Comparison of ENCODE assay signal across 20 cellular contexts in the genomic region with DNA sequence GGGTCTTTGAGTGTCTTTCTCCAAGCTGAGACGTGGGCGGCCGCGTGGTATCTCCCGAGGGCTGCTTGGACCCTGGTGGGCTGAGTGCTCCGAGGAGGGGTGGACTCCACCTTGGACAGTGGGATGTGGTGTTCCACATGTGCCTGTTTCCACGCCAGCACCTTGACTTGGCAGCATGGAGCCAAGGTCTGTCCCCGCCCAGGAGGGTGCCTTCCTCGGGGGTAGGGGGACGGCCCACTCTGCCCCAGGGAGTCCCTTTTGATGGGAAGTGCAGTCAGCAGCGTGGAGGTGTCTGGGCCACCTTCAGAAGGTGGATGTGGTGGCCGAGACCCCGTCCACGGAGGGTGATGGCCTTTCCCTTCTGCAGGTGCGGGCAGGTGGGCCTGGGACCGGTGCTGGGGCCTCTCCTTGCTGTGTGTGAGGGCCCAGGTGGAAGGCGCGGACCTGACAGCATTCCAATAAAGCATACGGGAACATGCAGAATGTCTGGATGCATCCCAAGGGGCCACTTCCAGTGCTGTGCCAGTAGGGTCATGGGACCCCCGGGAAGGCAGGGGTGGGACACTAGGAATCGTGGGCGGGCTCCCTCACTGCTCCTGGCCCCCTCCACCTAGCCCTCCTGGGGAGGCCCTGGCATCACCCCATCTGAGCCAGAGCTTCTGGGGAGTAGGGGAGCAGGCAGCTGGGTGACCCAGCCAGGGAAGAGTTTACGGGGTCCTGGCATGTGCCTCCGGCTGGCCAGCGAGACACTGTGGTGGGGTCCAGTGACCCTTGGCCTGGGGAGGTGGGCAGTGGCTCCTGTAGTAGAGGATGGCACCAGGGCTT. TPM values are rescaled to one million over a fixed set of nuclear protein-coding genes. Genes with fewer than 3 reads are reported as not detected.
DNase-seq lines count a peak whose midpoint lies in the region; ATAC-seq, FAIRE-seq and TF ChIP-seq lines count a peak whose summit lies in the region.
"Had no signal": no experiment of that assay in that cellular context is flagged by ENCODE, and none has a peak within 500 bp of the region (broad histone marks: within the 10 kb centered on the region; RNA-seq: fewer than 3 reads in every experiment).

No MANE protein-coding gene starts in this region.

- H3K79me2 ChIP-seq in HCT116 (ENCODE audit: insufficient read depth, low read length) (no peaks in the 10 kb centered on the region), GM12878 (ENCODE audit: control insufficient read depth, insufficient read depth, low read length) (no peaks in the 10 kb centered on the region)

- BruUV-seq in HCT116 (replicated peaks; lab: Mats Ljungman, UMichigan): TSS peak; percentile 37
- no TSS peak for BruUV-seq in GM12878 (replicated peaks; lab: Mats Ljungman, UMichigan)

- H3K9ac ChIP-seq in HCT116 (ENCODE audit: low read length) (no peak overlapping the region), GM12878 (ENCODE audit: control insufficient read depth, insufficient read depth, low read length) (no peak overlapping the region)
- H3K9ac ChIP-seq: GM23248, KMS-11 had no signal

- H3K4me3 Mint-ChIP-seq in stimulated activated naive B cell treated with anti-CD40 and anti-IgM and Interleukin-4, amounts not matched to agents 10 μg/mL and 1 μg/mL and 100 μg/mL, for 72 hours: no peak overlapping the region
- H3K4me3 Mint-ChIP-seq: CD4-positive, alpha-beta memory T cell had no signal

- ATAC-seq in right cardiac atrium (no peak), Right ventricle myocardium superior (ENCODE audit: poor library complexity) (no peak), HCT116 (no peak), GM12878 (no peak), GM19452 (IDR thresholded peaks at IDR 0.05; ENCODE audit: unreplicated experiment) (no peak), GM19395 (IDR thresholded peaks at IDR 0.05; ENCODE audit: unreplicated experiment) (no peak)
- no peak for ATAC-seq in stimulated activated naive B cell treated with anti-CD40 and anti-IgM and Interleukin-4, amounts not matched to agents 10 μg/mL and 1 μg/mL and 100 μg/mL, for 72 hours (replicated peaks)

- no peaks in the 10 kb centered on the region for H3K9me2 ChIP-seq in HCT116 (ENCODE audit: insufficient read depth)

- H3K4me1 ChIP-seq in right cardiac atrium (ENCODE audit: control insufficient read depth, insufficient read depth, low read length) (no peaks in the 10 kb centered on the region), HCT116 (ENCODE audit: control insufficient read depth in 1 of 2, insufficient read depth in 2 of 2, low read length in 2 of 2) (peaks cover 4 to 14% of the 10 kb centered on the region in 2 experiments; a peak in 3 of 4 replicates), GM12878 (ENCODE audit: control insufficient read depth, insufficient read depth, low read length) (no peaks in the 10 kb centered on the region)

- peaks cover 5 to 10% of the 10 kb centered on the region in 2 donors for H3K27me3 Mint-ChIP-seq in stimulated activated naive B cell treated with anti-CD40 and anti-IgM and Interleukin-4, amounts not matched to agents 10 μg/mL and 1 μg/mL and 100 μg/mL, for 72 hours
- H3K27me3 Mint-ChIP-seq: CD4-positive, alpha-beta memory T cell had no signal

- CTCF ChIA-PET in HCT116 (lab: Charles Lee): no interaction called here
- CTCF ChIA-PET in GM12878 (lab: Yijun Ruan, JAX): no interaction called here
- CTCF ChIA-PET in GM10248 (lab: Yijun Ruan, JAX): interaction anchor here (1.0 to 1.8 kb wide), 3 partner anchors 8 to 234 kb away, joined by 3 to 9 read pairs (median 4); no protein-coding TSS in a partner anchor

- RAD21 ChIA-PET in HCT116 (lab: Charles Lee; ENCODE audit: low non-redundant PET in 1 of 2, low total read pairs in 2 of 2, uncharacterized antibody in 2 of 2, unreplicated experiment in 2 of 2) (no interaction called here), GM12878 (lab: Charles Lee; ENCODE audit: unreplicated experiment) (no interaction called here)

- TF ChIP-seq RAD21 in HCT116 (IDR thresholded peaks at IDR 0.05; ENCODE audit: low read depth) (no peak), GM12878 (IDR thresholded peaks at IDR 0.05; ENCODE audit: insufficient read depth, low read depth, low read length) (no peak)

- no peak overlapping the region for H3K27ac ChIP-seq in right cardiac atrium (ENCODE audit: low read length)
- H3K27ac ChIP-seq in HCT116 (ENCODE audit: low read depth, low read length): no peak overlapping the region
- H3K27ac ChIP-seq in GM12878 (ENCODE audit: control insufficient read depth, insufficient read depth): no peak overlapping the region
- H3K27ac ChIP-seq: GM23248, KMS-11, SJSA1 had no signal

- DNase-seq in right cardiac atrium: peak; percentile 26 to 55 (median 42)
- DNase-seq in Right ventricle myocardium superior: no peak
- DNase-seq in HCT116 (ENCODE audit: low read depth, low spot score): no peak
- no peak for DNase-seq in GM12878 (ENCODE audit: low read depth, low spot score)
- no peak for DNase-seq in stimulated activated naive B cell treated with anti-CD40 and anti-IgM and Interleukin-4, amounts not matched to agents 10 μg/mL and 1 μg/mL and 100 μg/mL, for 72 hours
- DNase-seq in GM10248 (ENCODE audit: extremely low spot score): no peak
- DNase-seq: EL, GM23248, NCI-H1417 treated with DMSO at 0.1 percent for 48 hours, NCI-H187 treated with DMSO at 0.1 percent for 48 hours, NCI-H226, NCI-H524, NCI-H82 had no signal

- peaks cover 5 to 9% of the 10 kb centered on the region in 2 donors for H3K4me1 Mint-ChIP-seq in stimulated activated naive B cell treated with anti-CD40 and anti-IgM and Interleukin-4, amounts not matched to agents 10 μg/mL and 1 μg/mL and 100 μg/mL, for 72 hours

- peaks cover 12 to 26% of the 10 kb centered on the region in 2 donors for H3K36me3 Mint-ChIP-seq in stimulated activated naive B cell treated with anti-CD40 and anti-IgM and Interleukin-4, amounts not matched to agents 10 μg/mL and 1 μg/mL and 100 μg/mL, for 72 hours

- intact Hi-C loops in right cardiac atrium (cut with DNase I): no loop called here
- intact Hi-C loops in Right ventricle myocardium superior (cut with DNase I): no loop called here
- intact Hi-C loops in HCT116 (cut with micrococcal nuclease): loop anchor here (2.0 kb wide), 1 partner anchor 67 kb away; no protein-coding TSS in a partner anchor
- intact Hi-C loops in GM12878 (cut with micrococcal nuclease; ENCODE audit: unreplicated experiment): no loop called here

- no peak overlapping the region for H3K4me3 ChIP-seq in right cardiac atrium (ENCODE audit: low read length)
- H3K4me3 ChIP-seq in HCT116 (replicated peaks in 1 of 2; ENCODE audit: low read depth in 1 of 2, low read length in 2 of 2): no peak overlapping the region
- no peak overlapping the region for H3K4me3 ChIP-seq in GM12878
- H3K4me3 ChIP-seq: GM23248, SJSA1 had no signal

- in situ Hi-C loops in GM12878 (cut with MboI): no loop called here

- H3K27ac Mint-ChIP-seq in stimulated activated naive B cell treated with anti-CD40 and anti-IgM and Interleukin-4, amounts not matched to agents 10 μg/mL and 1 μg/mL and 100 μg/mL, for 72 hours: peak overlapping the region; percentile 20
- H3K27ac Mint-ChIP-seq: CD4-positive, alpha-beta memory T cell had no signal

- H4K20me1 ChIP-seq in HCT116 (ENCODE audit: insufficient read depth) (no peaks in the 10 kb centered on the region), GM12878 (ENCODE audit: control insufficient read depth, insufficient read depth) (no peaks in the 10 kb centered on the region)

- FAIRE-seq in GM12878 (lab: Jason Lieb, UNC): no peak
- FAIRE-seq: A204.1 had no signal

- H3K36me3 ChIP-seq in HCT116 (ENCODE audit: control insufficient read depth in 1 of 2, insufficient read depth in 2 of 2, low read length in 2 of 2): peaks cover 0 to 9% of the 10 kb centered on the region in 2 experiments; a peak in 1 of 4 replicates
- H3K36me3 ChIP-seq in GM12878 (ENCODE audit: control insufficient read depth in 2 of 2, insufficient read depth in 2 of 2, low read length in 1 of 2): peaks cover 2 to 7% of the 10 kb centered on the region in 2 experiments

- no peak for TF ChIP-seq EP300 in GM12878 (IDR thresholded peaks at IDR 0.05; ENCODE audit: borderline replicate concordance in 1 of 2, control insufficient read depth in 1 of 2, low read depth in 2 of 2, low read length in 2 of 2)

- TF ChIP-seq CTCF in HCT116 (IDR thresholded peaks at IDR 0.05 in 2 of 3, conservative IDR thresholded peaks at IDR 0.05 in 1 of 3; ENCODE audit: borderline replicate concordance in 1 of 3, insufficient read depth in 1 of 3, low read depth in 2 of 3, low read length in 2 of 3): no peak
- no peak for TF ChIP-seq CTCF in GM12878 (IDR thresholded peaks at IDR 0.05 in 2 of 3, conservative IDR thresholded peaks at IDR 0.05 in 1 of 3; ENCODE audit: control insufficient read depth in 2 of 3, extremely low read depth in 1 of 3, insufficient read depth in 1 of 3, low read depth in 3 of 3, low read length in 3 of 3)
- no peak for TF ChIP-seq CTCF in GM10248 (IDR thresholded peaks at IDR 0.05; ENCODE audit: control extremely low read depth, extremely low read depth, low read depth, missing control alignments)

- H3K9me3 ChIP-seq in right cardiac atrium (ENCODE audit: control insufficient read depth, low read length) (no peaks in the 10 kb centered on the region), HCT116 (ENCODE audit: control insufficient read depth in 1 of 2, insufficient read depth in 1 of 2, low read depth in 1 of 2, low read length in 2 of 2) (no peaks in the 10 kb centered on the region), GM12878 (replicated peaks; ENCODE audit: control insufficient read depth, insufficient read depth, low read length) (no peaks in the 10 kb centered on the region)

- H3K27me3 ChIP-seq in right cardiac atrium (ENCODE audit: control insufficient read depth, insufficient read depth): no peaks in the 10 kb centered on the region
- H3K27me3 ChIP-seq in HCT116 (ENCODE audit: insufficient read depth, low read length): no peaks in the 10 kb centered on the region
- no peaks in the 10 kb centered on the region; a peak in 1 of 4 replicates for H3K27me3 ChIP-seq in GM12878 (replicated peaks in 1 of 2; ENCODE audit: control insufficient read depth in 2 of 2, insufficient read depth in 2 of 2, low read length in 1 of 2)
- H3K27me3 ChIP-seq: SJSA1 had no signal

- TF ChIP-seq POLR2A in HCT116 (IDR thresholded peaks at IDR 0.05; ENCODE audit: borderline replicate concordance, extremely low read depth, insufficient read depth, insufficient read length): no peak
- peak; percentile 60; the same call in 1 of the 2 replicates for TF ChIP-seq POLR2A in GM12878 (IDR thresholded peaks at IDR 0.05; ENCODE audit: low read depth, low read length)

- POLR2A ChIA-PET in HCT116 (lab: Charles Lee): no interaction called here
- POLR2A ChIA-PET in GM12878 (lab: Charles Lee): interaction anchor here (0.9 kb wide), 1 partner anchor 22 kb away, joined by 3 read pairs; no protein-coding TSS in a partner anchor
- POLR2A ChIA-PET in GM10248 (lab: Yijun Ruan, JAX): no interaction called here

- H2AFZ ChIP-seq in HCT116 (ENCODE audit: low read depth, low read length, poor library complexity, severe bottlenecking) (no peak overlapping the region), GM12878 (ENCODE audit: control insufficient read depth, low read depth, low read length) (no peak overlapping the region)
- H2AFZ ChIP-seq: GM23248 had no signal

- no peaks in the 10 kb centered on the region for H3K9me3 Mint-ChIP-seq in stimulated activated naive B cell treated with anti-CD40 and anti-IgM and Interleukin-4, amounts not matched to agents 10 μg/mL and 1 μg/mL and 100 μg/mL, for 72 hours
- H3K9me3 Mint-ChIP-seq: CD4-positive, alpha-beta memory T cell had no signal

- WGBS in right cardiac atrium: 88% methylated on average over 25 of the region's 25 CpGs
- 81% methylated on average over 25 of the region's 25 CpGs for WGBS in GM12878 (ENCODE audit: insufficient coverage, insufficient replicate concordance, low lambda C conversion rate, missing lambda C conversion rate)

- H3K4me2 ChIP-seq in HCT116 (ENCODE audit: low read length) (no peak overlapping the region), GM12878 (ENCODE audit: control insufficient read depth, insufficient read depth) (no peak overlapping the region)
- H3K4me2 ChIP-seq: KMS-11 had no signal

- SMC1A ChIA-PET in GM12878 (lab: Charles Lee; ENCODE audit: uncharacterized antibody, unreplicated experiment): no interaction called here

RNA-seq across cellular contexts. Expression of gene COL20A1, which starts 3.5 kb away (rescaled TPM):
- total RNA-seq in right cardiac atrium (not detected), Right ventricle myocardium superior (not detected), HCT116 (2021; ENCODE audit: unreplicated experiment) (0.34 TPM), GM12878 (2014; rRNA removed) (not detected in 2 replicates), GM12878 (2014; rRNA removed; fragmentation: Illumina TruSeq; extraction: Trizol) (not detected in 2 replicates), GM12878 (2021) (not detected in 2 replicates)
- polyA plus RNA-seq in right cardiac atrium (not detected), GM12878 (2011; rRNA removed) (not detected in 2 replicates), GM12878 (2014; fragmentation: Illumina TruSeq; extraction: Trizol) (not detected in 2 replicates), GM12878 (2014; fragmentation: Nextera tagmentation; extraction: Ambion mirVana) (not detected), GM12878 (2014; rRNA removed) (not detected in 2 replicates), GM12878 (2016; fragmentation: Nextera tagmentation; extraction: Ambion mirVana) (not detected)
- polyA plus RNA-seq in HCT116 (2012): 0.07 and 0.25 TPM in 2 replicates
- total RNA-seq in GM12878 (2013; cell fraction: nucleolus; rRNA removed): not detected in 2 replicates
- not detected for polyA plus RNA-seq in GM12878 (2011; ENCODE audit: low read depth)
- polyA plus RNA-seq in GM12878 (2011; cell fraction: cytosol; rRNA removed): not detected in 2 replicates
- 0.10 and 0.18 TPM in 2 replicates for polyA plus RNA-seq in GM12878 (2011; cell fraction: nucleus; rRNA removed)
- not detected in 2 replicates for polyA plus RNA-seq in GM12878 (2012)
- polyA minus RNA-seq in GM12878 (2011; rRNA and poly(A)+ RNA removed): not detected in 2 replicates
- polyA minus RNA-seq in GM12878 (2011; cell fraction: cytosol; rRNA and poly(A)+ RNA removed): not detected in 2 replicates
- polyA minus RNA-seq in GM12878 (2011; cell fraction: nucleus; rRNA and poly(A)+ RNA removed): not detected in 2 replicates
- total RNA-seq: GM23248, SJSA1 had no signal
- polyA plus RNA-seq: BJ; CD4-positive, alpha-beta memory T cell; GM23248 had no signal

RNA-seq across cellular contexts. Expression of gene ARFGAP1, which starts 16.9 kb away (rescaled TPM):
- 10 to 100 TPM; 39.5 to 50.7 (median 41.7) TPM for total RNA-seq in right cardiac atrium
- polyA plus RNA-seq in right cardiac atrium: 36.9 TPM
- total RNA-seq in Right ventricle myocardium superior: 25.3 TPM
- total RNA-seq in HCT116 (2021; ENCODE audit: unreplicated experiment): 94.4 TPM
- polyA plus RNA-seq in HCT116 (2012): 62.4 and 87.4 TPM in 2 replicates
- total RNA-seq in GM12878 (2013; cell fraction: nucleolus; rRNA removed): 164 and 192 TPM in 2 replicates
- total RNA-seq in GM12878 (2014; rRNA removed): 32.1 and 40.5 TPM in 2 replicates
- 15.6 and 16.9 TPM in 2 replicates for total RNA-seq in GM12878 (2014; rRNA removed; fragmentation: Illumina TruSeq; extraction: Trizol)
- 67.4 and 79.9 TPM in 2 replicates for total RNA-seq in GM12878 (2021)
- 31.0 TPM for polyA plus RNA-seq in GM12878 (2011; ENCODE audit: low read depth)
- 19.2 and 26.1 TPM in 2 replicates for polyA plus RNA-seq in GM12878 (2011; rRNA removed)
- polyA plus RNA-seq in GM12878 (2011; cell fraction: cytosol; rRNA removed): 37.0 and 50.6 TPM in 2 replicates
- polyA plus RNA-seq in GM12878 (2011; cell fraction: nucleus; rRNA removed): 540 and 583 TPM in 2 replicates
- 72.1 and 81.0 TPM in 2 replicates for polyA plus RNA-seq in GM12878 (2012)
- polyA plus RNA-seq in GM12878 (2014; fragmentation: Illumina TruSeq; extraction: Trizol): 6.8 and 15.9 TPM in 2 replicates
- 1 to 10 TPM in 1 of 2 experiments, under 1 TPM in 1; 0.45 to 1.5 TPM for polyA plus RNA-seq in GM12878 (2014; fragmentation: Nextera tagmentation; extraction: Ambion mirVana)
- polyA plus RNA-seq in GM12878 (2014; rRNA removed): 56.4 and 58.9 TPM in 2 replicates
- polyA plus RNA-seq in GM12878 (2016; fragmentation: Nextera tagmentation; extraction: Ambion mirVana): 10 to 100 TPM; 35.6 to 36.6 TPM
- 26.0 and 32.3 TPM in 2 replicates for polyA minus RNA-seq in GM12878 (2011; rRNA and poly(A)+ RNA removed)
- 13.7 and 14.7 TPM in 2 replicates for polyA minus RNA-seq in GM12878 (2011; cell fraction: cytosol; rRNA and poly(A)+ RNA removed)
- 64.4 and 75.1 TPM in 2 replicates for polyA minus RNA-seq in GM12878 (2011; cell fraction: nucleus; rRNA and poly(A)+ RNA removed)

RNA-seq across cellular contexts. Expression of gene NKAIN4, which starts 35.3 kb away (rescaled TPM):
- total RNA-seq in right cardiac atrium (not detected), Right ventricle myocardium superior (not detected), HCT116 (2021; ENCODE audit: unreplicated experiment) (not detected), GM12878 (2014; rRNA removed) (not detected in 2 replicates), GM12878 (2014; rRNA removed; fragmentation: Illumina TruSeq; extraction: Trizol) (not detected in 2 replicates), GM12878 (2021) (not detected in 2 replicates)
- polyA plus RNA-seq in right cardiac atrium (not detected), GM12878 (2011; rRNA removed) (not detected in 2 replicates), GM12878 (2014; fragmentation: Illumina TruSeq; extraction: Trizol) (not detected in 2 replicates), GM12878 (2014; fragmentation: Nextera tagmentation; extraction: Ambion mirVana) (not detected), GM12878 (2014; rRNA removed) (not detected in 2 replicates), GM12878 (2016; fragmentation: Nextera tagmentation; extraction: Ambion mirVana) (under 1 TPM in 1 of 2 experiments, not detected in 1; 0.11 TPM)
- polyA plus RNA-seq in HCT116 (2012): not detected in 2 replicates
- total RNA-seq in GM12878 (2013; cell fraction: nucleolus; rRNA removed): not detected in 2 replicates
- polyA plus RNA-seq in GM12878 (2011; ENCODE audit: low read depth): not detected
- not detected in 2 replicates for polyA plus RNA-seq in GM12878 (2011; cell fraction: cytosol; rRNA removed)
- not detected in 2 replicates for polyA plus RNA-seq in GM12878 (2011; cell fraction: nucleus; rRNA removed)
- polyA plus RNA-seq in GM12878 (2012): not detected in 2 replicates
- polyA minus RNA-seq in GM12878 (2011; rRNA and poly(A)+ RNA removed): not detected in 2 replicates
- not detected in 2 replicates for polyA minus RNA-seq in GM12878 (2011; cell fraction: cytosol; rRNA and poly(A)+ RNA removed)
- polyA minus RNA-seq in GM12878 (2011; cell fraction: nucleus; rRNA and poly(A)+ RNA removed): not detected in 2 replicates
- total RNA-seq: CD4-positive, alpha-beta memory T cell; GM23248; SJSA1 had no signal
- polyA plus RNA-seq: BJ; CD4-positive, alpha-beta memory T cell; GM23248 had no signal

RNA-seq across cellular contexts. Expression of gene BIRC7, which starts 53.8 kb away (rescaled TPM):
- total RNA-seq in right cardiac atrium (not detected), Right ventricle myocardium superior (0.22 TPM), HCT116 (2021; ENCODE audit: unreplicated experiment) (0.96 TPM), GM12878 (2014; rRNA removed) (0.11 TPM in 1 of 2 replicates, not detected in the other), GM12878 (2014; rRNA removed; fragmentation: Illumina TruSeq; extraction: Trizol) (not detected in 2 replicates), GM12878 (2021) (not detected in 2 replicates)
- polyA plus RNA-seq in right cardiac atrium (not detected), GM12878 (2011; rRNA removed) (0.26 and 0.31 TPM in 2 replicates), GM12878 (2014; fragmentation: Illumina TruSeq; extraction: Trizol) (not detected in 2 replicates), GM12878 (2014; fragmentation: Nextera tagmentation; extraction: Ambion mirVana) (not detected), GM12878 (2014; rRNA removed) (0.08 TPM in 1 of 2 replicates, not detected in the other), GM12878 (2016; fragmentation: Nextera tagmentation; extraction: Ambion mirVana) (not detected)
- 0.68 and 0.84 TPM in 2 replicates for polyA plus RNA-seq in HCT116 (2012)
- 27.4 and 27.6 TPM in 2 replicates for total RNA-seq in GM12878 (2013; cell fraction: nucleolus; rRNA removed)
- polyA plus RNA-seq in GM12878 (2011; ENCODE audit: low read depth): 0.29 TPM
- polyA plus RNA-seq in GM12878 (2011; cell fraction: cytosol; rRNA removed): 0.99 and 1.1 TPM in 2 replicates
- polyA plus RNA-seq in GM12878 (2011; cell fraction: nucleus; rRNA removed): 4.9 and 10.3 TPM in 2 replicates
- 1.2 and 4.0 TPM in 2 replicates for polyA plus RNA-seq in GM12878 (2012)
- polyA minus RNA-seq in GM12878 (2011; rRNA and poly(A)+ RNA removed): 0.66 and 1.3 TPM in 2 replicates
- not detected in 2 replicates for polyA minus RNA-seq in GM12878 (2011; cell fraction: cytosol; rRNA and poly(A)+ RNA removed)
- polyA minus RNA-seq in GM12878 (2011; cell fraction: nucleus; rRNA and poly(A)+ RNA removed): 1.7 and 2.4 TPM in 2 replicates
- total RNA-seq: CD4-positive, alpha-beta memory T cell; GM23248; SJSA1 had no signal
- polyA plus RNA-seq: BJ; CD4-positive, alpha-beta memory T cell; GM23248 had no signal

Comparison
In these comparisons a context has a peak if more than half of its experiments do, and no peak if none do; other contexts are left out.
1. DNase-seq: peak in right cardiac atrium (3 of 3); none in Right ventricle myocardium superior (single experiment), HCT116 (single experiment), GM12878 (single experiment), stimulated activated naive B cell treated with anti-CD40 and anti-IgM and Interleukin-4, amounts not matched to agents 10 μg/mL and 1 μg/mL and 100 μg/mL, for 72 hours (single experiment) and GM10248 (single experiment).